In the genomic region with DNA sequence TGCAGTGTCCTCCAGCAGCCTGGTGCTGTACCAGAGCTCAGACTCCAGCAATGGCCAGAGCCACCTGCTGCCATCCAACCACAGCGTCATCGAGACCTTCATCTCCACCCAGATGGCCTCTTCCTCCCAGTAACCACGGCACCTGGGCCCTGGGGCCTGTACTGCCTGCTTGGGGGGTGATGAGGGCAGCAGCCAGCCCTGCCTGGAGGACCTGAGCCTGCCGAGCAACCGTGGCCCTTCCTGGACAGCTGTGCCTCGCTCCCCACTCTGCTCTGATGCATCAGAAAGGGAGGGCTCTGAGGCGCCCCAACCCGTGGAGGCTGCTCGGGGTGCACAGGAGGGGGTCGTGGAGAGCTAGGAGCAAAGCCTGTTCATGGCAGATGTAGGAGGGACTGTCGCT, we compare ENCODE assay signal across 21 cellular contexts. TPM values are rescaled to one million over a fixed set of nuclear protein-coding genes. Genes with fewer than 3 reads are reported as not detected.
"Had no signal": no experiment of that assay in that cellular context is flagged by ENCODE, and none has a peak within 500 bp of the region (broad histone marks: within the 10 kb centered on the region; RNA-seq: fewer than 3 reads in every experiment).

No MANE protein-coding gene starts in this region.

- H3K4me1 Mint-ChIP-seq: neural crest cell had no signal

- DNase-seq: activated CD4-positive, alpha-beta memory T cell treated with anti-CD3 and anti-CD28 coated beads for 36 hours; activated naive CD4-positive, alpha-beta T cell treated with anti-CD3 and anti-CD28 coated beads, Interleukin-2, amount 10 ng/mL, durations not matched to agents 7 days and 5 days; activated T-cell treated with anti-CD3 and anti-CD28 coated beads, Interleukin-2, amount 50 U/mL, for 24 hours; cerebellar nuclear complex; cortex of kidney; gastrocnemius medialis; head of caudate nucleus; left ventricle myocardium inferior; naive B cell; testis had no signal

- H3K27ac ChIP-seq: breast epithelium, gastrocnemius medialis, left ventricle myocardium inferior, prostate gland, right atrium auricular region, testis, upper lobe of left lung had no signal

- H3K9me3 ChIP-seq: breast epithelium, gastrocnemius medialis, left ventricle myocardium inferior, prostate gland, right atrium auricular region, testis, upper lobe of left lung had no signal

- H3K27ac Mint-ChIP-seq: activated CD4-positive, alpha-beta memory T cell treated with anti-CD3 and anti-CD28 coated beads for 36 hours; T-helper 2 cell treated with Interferon-gamma antibody and Interleukin-4, amounts not matched to agents 5 μg/mL and 100 μg/mL, for 36 hours had no signal

- H3K4me1 ChIP-seq: breast epithelium, gastrocnemius medialis, left ventricle myocardium inferior, prostate gland, testis had no signal

- H3K27me3 Mint-ChIP-seq: activated CD4-positive, alpha-beta memory T cell treated with anti-CD3 and anti-CD28 coated beads for 36 hours; activated T-cell treated with anti-CD3 and anti-CD28 coated beads, Interleukin-2, amount 50 U/mL, for 24 hours had no signal

- H3K36me3 ChIP-seq: breast epithelium had no signal

- H3K27me3 ChIP-seq: breast epithelium, right atrium auricular region, testis, upper lobe of left lung had no signal

- ATAC-seq: gastrocnemius medialis had no signal

- H3K4me3 ChIP-seq: breast epithelium, gastrocnemius medialis, left ventricle myocardium inferior, prostate gland, right atrium auricular region, testis, upper lobe of left lung had no signal

- FAIRE-seq: astrocyte, TTC549 had no signal

- H3K4me3 Mint-ChIP-seq: activated CD4-positive, alpha-beta memory T cell treated with anti-CD3 and anti-CD28 coated beads for 36 hours; activated naive CD4-positive, alpha-beta T cell treated with anti-CD3 and anti-CD28 coated beads, Interleukin-2, amount 10 ng/mL, durations not matched to agents 7 days and 5 days; activated T-cell treated with anti-CD3 and anti-CD28 coated beads, Interleukin-2, amount 50 U/mL, for 24 hours; neural crest cell; T-helper 2 cell treated with Interferon-gamma antibody and Interleukin-4, amounts not matched to agents 5 μg/mL and 100 μg/mL, for 36 hours had no signal

RNA-seq across cellular contexts. Expression of gene HNF1A, which starts 22.7 kb away (rescaled TPM):
- total RNA-seq: activated CD4-positive, alpha-beta memory T cell treated with anti-CD3 and anti-CD28 coated beads for 36 hours; astrocyte; left ventricle myocardium inferior; mononuclear cell; neural crest cell; osteoblast; right atrium auricular region; skeletal muscle tissue had no signal

RNA-seq across cellular contexts. Expression of gene OASL, which starts 38.0 kb away (rescaled TPM):
- total RNA-seq: neural crest cell, skeletal muscle tissue had no signal
